11 cellular contexts compared by ENCODE assay signal in the genomic region with DNA sequence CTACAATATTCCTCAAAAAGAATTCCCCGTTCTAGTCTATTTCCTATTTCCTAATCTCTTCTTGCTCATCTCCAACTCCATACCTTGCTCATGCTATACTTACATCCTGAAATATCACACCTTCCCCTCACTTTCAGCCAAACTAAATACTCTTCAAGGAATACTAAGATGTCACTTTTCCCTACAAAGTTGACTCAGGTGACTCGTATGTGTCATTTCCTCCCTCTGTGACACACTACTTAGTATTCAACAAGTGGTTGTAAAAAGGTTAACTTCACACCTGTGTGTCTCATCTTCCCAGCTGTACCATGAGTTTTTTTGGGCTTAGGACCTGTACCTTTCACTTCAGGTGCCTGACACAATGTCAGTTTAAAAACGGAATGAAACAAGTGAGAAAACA.
DNase-seq lines count a peak whose midpoint lies in the region; ATAC-seq and TF ChIP-seq lines count a peak whose summit lies in the region.
"Had no signal": no experiment of that assay in that cellular context is flagged by ENCODE, and none has a peak within 500 bp of the region (broad histone marks: within the 10 kb centered on the region; RNA-seq: fewer than 3 reads in every experiment).

No MANE protein-coding gene starts in this region.

- peak overlapping the region; percentile 91 for H3K27ac Mint-ChIP-seq in Calu3 (ENCODE audit: unreplicated experiment)
- H3K27ac Mint-ChIP-seq: activated CD8-positive, alpha-beta T cell treated with anti-CD3 and anti-CD28 coated beads, Interleukin-2, amount 10 ng/mL, durations not matched to agents 7 days and 5 days had no signal

- intact Hi-C loops in Calu3 (cut with micrococcal nuclease; ENCODE audit: unreplicated experiment) (no loop called here), colonic mucosa (cut with DNase I) (no loop called here)

- peaks cover 18% of the 10 kb centered on the region for H3K4me1 ChIP-seq in osteoblast (ENCODE audit: insufficient read depth, low read length)
- H3K4me1 ChIP-seq in colonic mucosa = no peaks in the 10 kb centered on the region

- no peaks in the 10 kb centered on the region for H3K9me3 ChIP-seq in osteoblast (ENCODE audit: low read depth, low read length)
- no peaks in the 10 kb centered on the region for H3K9me3 ChIP-seq in colonic mucosa
- H3K9me3 ChIP-seq: adrenal gland had no signal

- H3K4me3 ChIP-seq in osteoblast (ENCODE audit: insufficient read depth, low read length) = no peak overlapping the region
- no peak overlapping the region for H3K4me3 ChIP-seq in colonic mucosa
- H3K4me3 ChIP-seq: adrenal gland had no signal

- H4K20me1 ChIP-seq in osteoblast (ENCODE audit: insufficient read depth, low read length) = peaks cover 11% of the 10 kb centered on the region

- TF ChIP-seq CTCF in Calu3 (IDR thresholded peaks at IDR 0.05; ENCODE audit: unreplicated experiment) (no peak), osteoblast (IDR thresholded peaks at IDR 0.05; ENCODE audit: extremely low read depth, low read depth, low read length) (no peak), colonic mucosa (IDR thresholded peaks at IDR 0.05) (no peak)

- H2AFZ ChIP-seq in osteoblast (ENCODE audit: low read length) = no peak overlapping the region

- BruUV-seq in Calu3 (replicated peaks; lab: Mats Ljungman, UMichigan) = no TSS peak

- H3K4me1 Mint-ChIP-seq in Calu3 (ENCODE audit: low read depth, unreplicated experiment) = peaks cover 22% of the 10 kb centered on the region

- no peaks in the 10 kb centered on the region for H3K9me3 Mint-ChIP-seq in Calu3 (ENCODE audit: low read depth, unreplicated experiment)

- H3K9ac ChIP-seq in colonic mucosa (ENCODE audit: low read depth in 2 of 2, low read length in 2 of 2) = no peak overlapping the region

- H3K36me3 ChIP-seq in osteoblast (ENCODE audit: insufficient read depth, low read length) = peaks cover 75% of the 10 kb centered on the region
- no peaks in the 10 kb centered on the region for H3K36me3 ChIP-seq in colonic mucosa
- H3K36me3 ChIP-seq: adrenal gland had no signal

- H3K36me3 Mint-ChIP-seq in Calu3 (ENCODE audit: insufficient read depth, unreplicated experiment) = peaks cover 11% of the 10 kb centered on the region

- H3K79me2 ChIP-seq in osteoblast (ENCODE audit: insufficient read depth, low read length) = peaks cover 14% of the 10 kb centered on the region

- ATAC-seq in left lobe of liver = no peak
- ATAC-seq: activated CD8-positive, alpha-beta T cell treated with anti-CD3 and anti-CD28 coated beads, Interleukin-2, amount 10 ng/mL, durations not matched to agents 7 days and 5 days had no signal

- peak overlapping the region; percentile 1 for H3K4me3 Mint-ChIP-seq in Calu3 (ENCODE audit: low read depth, unreplicated experiment)
- H3K4me3 Mint-ChIP-seq: activated CD8-positive, alpha-beta T cell treated with anti-CD3 and anti-CD28 coated beads, Interleukin-2, amount 10 ng/mL, durations not matched to agents 7 days and 5 days had no signal

- H3K27me3 Mint-ChIP-seq in Calu3 (ENCODE audit: unreplicated experiment) = no peaks in the 10 kb centered on the region

- H3K4me2 ChIP-seq in osteoblast (ENCODE audit: insufficient read depth, low read length) = no peak overlapping the region

- CTCF ChIA-PET in Calu3 (lab: Charles Lee) = interaction anchor here (1.1 to 2.9 kb wide), 2 partner anchors 34 to 263 kb away, joined by 3 to 22 read pairs; no protein-coding TSS in a partner anchor

- no peak for DNase-seq in Calu3
- DNase-seq in HT1080 (ENCODE audit: low read depth) = peak; percentile 71
- no peak for DNase-seq in osteoblast (ENCODE audit: insufficient read length, low spot score, missing footprints)
- no peak for DNase-seq in colonic mucosa
- DNase-seq in NCI-H82 treated with DMSO at 0.1 percent for 48 hours (lab: John Stamatoyannopoulos, UW; ENCODE audit: unreplicated experiment) = no peak
- DNase-seq in left lobe of liver (ENCODE audit: low spot score) = no peak
- DNase-seq: activated CD8-positive, alpha-beta T cell treated with anti-CD3 and anti-CD28 coated beads, Interleukin-2, amount 10 ng/mL, durations not matched to agents 7 days and 5 days; adrenal gland; COR-L47; MV-4-11 had no signal

- H3K27me3 ChIP-seq in osteoblast (ENCODE audit: insufficient read depth, low read length) (no peaks in the 10 kb centered on the region), colonic mucosa (no peaks in the 10 kb centered on the region)
- H3K27me3 ChIP-seq: adrenal gland had no signal

- H3K27ac ChIP-seq in cingulate gyrus (ENCODE audit: low read depth, low read length) (peak overlapping the region; percentile 93), osteoblast (ENCODE audit: low read depth, low read length) (peak overlapping the region; percentile 79), colonic mucosa (no peak overlapping the region)
